9 cellular contexts compared by ENCODE assay signal in the genomic region with DNA sequence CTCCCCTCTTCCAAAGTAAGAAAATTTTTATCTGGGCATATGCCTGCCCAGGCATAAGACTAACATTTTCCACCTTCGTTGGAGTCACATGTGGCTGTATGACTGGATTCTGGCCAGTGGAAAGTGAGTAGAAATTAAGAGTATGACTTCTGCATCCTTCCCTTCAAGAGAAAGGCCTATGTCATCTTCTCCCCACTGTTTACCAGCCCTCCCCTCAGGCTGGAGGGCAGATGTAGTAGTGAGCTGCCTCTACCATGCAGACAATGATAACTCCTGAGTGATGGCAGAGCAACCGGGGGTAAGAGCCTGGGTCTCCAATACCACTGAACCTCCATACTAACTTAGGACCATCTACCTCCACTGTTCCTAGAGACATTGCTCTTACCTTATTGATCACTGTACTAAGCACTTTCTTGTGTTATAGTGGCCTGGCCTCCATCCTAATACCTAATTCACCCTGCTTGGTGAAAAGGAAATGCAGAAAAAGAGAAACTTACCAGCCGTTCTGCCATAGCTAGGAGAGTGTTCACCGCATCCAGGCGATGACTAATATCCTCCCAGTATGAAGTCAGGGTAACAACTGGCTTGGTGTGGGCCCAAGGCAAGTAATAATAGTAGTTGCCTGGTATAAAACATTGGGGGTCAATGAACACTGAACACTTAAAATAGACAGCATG.
A peak's percentile ranks its signal among the peaks of the same experiment; 100 is the strongest.
DNase-seq lines count a peak whose midpoint lies in the region; ATAC-seq and TF ChIP-seq lines count a peak whose summit lies in the region.
"Had no signal": no experiment of that assay in that cellular context is flagged by ENCODE, and none has a peak within 500 bp of the region (broad histone marks: within the 10 kb centered on the region; RNA-seq: fewer than 3 reads in every experiment).

No MANE protein-coding gene starts in this region.

- no peak for TF ChIP-seq POLR2A in spleen (IDR thresholded peaks at IDR 0.05)

- 24% methylated on average over 5 of the region's 5 CpGs for WGBS in aorta, 2 donors
- 69 to 79% (median 74%) methylated on average over 5 of the region's 5 CpGs for WGBS in spleen, 5 donors

- H3K27me3 ChIP-seq in aorta (ENCODE audit: control insufficient read depth in 1 of 2, insufficient read depth in 2 of 2, low read length in 1 of 2) (no peaks in the 10 kb centered on the region), spleen (replicated peaks in 1 of 7) (no peaks in the 10 kb centered on the region)

- H3K4me3 ChIP-seq in aorta (ENCODE audit: low read length in 2 of 2): no peak overlapping the region
- no peak overlapping the region for H3K4me3 ChIP-seq in spleen

- H3K4me1 ChIP-seq in aorta (ENCODE audit: control insufficient read depth in 1 of 2, insufficient read depth in 2 of 2, low read length in 2 of 2) (peaks cover 7 to 9% of the 10 kb centered on the region in 2 donors), spleen (peaks cover 0 to 22% (median 3%) of the 10 kb centered on the region in 6 donors)

- no peak for TF ChIP-seq CTCF in spleen (IDR thresholded peaks at IDR 0.05 in 8 of 11, conservative IDR thresholded peaks at IDR 0.05 in 3 of 11)

- no peak for ATAC-seq in aorta (ENCODE audit: low FRiP score)
- ATAC-seq in HG03280 (IDR thresholded peaks at IDR 0.05; ENCODE audit: unreplicated experiment): no peak

- intact Hi-C loops in aorta (cut with DNase I): loop anchor here (2.0 to 5.0 kb wide), 3 partner anchors 38 to 118 kb away; a partner anchor contains a TSS
- intact Hi-C loops in spleen (cut with DNase I; ENCODE audit: low total_unique reads): no loop called here

- peaks cover 0 to 6% of the 10 kb centered on the region in 2 donors for H3K36me3 ChIP-seq in aorta (ENCODE audit: control insufficient read depth in 1 of 2, insufficient read depth in 2 of 2, low read length in 1 of 2)
- peaks cover 0 to 15% (median 0%) of the 10 kb centered on the region in 6 donors for H3K36me3 ChIP-seq in spleen

- H3K27ac ChIP-seq in aorta (ENCODE audit: low read depth in 1 of 2, low read length in 2 of 2) (peak overlapping the region; percentile 92 to 99), spleen (peak overlapping the region in 1 of 8 donors; percentile 25)

- no peaks in the 10 kb centered on the region for H3K9me3 ChIP-seq in aorta (ENCODE audit: control insufficient read depth, low read length)
- no peaks in the 10 kb centered on the region for H3K9me3 ChIP-seq in spleen

- DNase-seq in activated T-cell treated with anti-CD3 and anti-CD28 coated beads for 48 hours (ENCODE audit: low read depth) (peak; percentile 29), activated T-cell treated with anti-CD3 and anti-CD28 coated beads for 4 hours (no peak), lung microvascular endothelial cell (ENCODE audit: low read depth in 2 of 2) (peak; percentile 49 to 91), aorta (no peak), RPMI8226 (no peak), spleen (no peak)
- peak; percentile 22 for DNase-seq in activated naive CD4-positive, alpha-beta T cell treated with anti-CD3 and anti-CD28 coated beads, Interleukin-2, amount 50 U/mL, for 16 hours
- DNase-seq: NCI-H1092 treated with DMSO at 0.1 percent for 48 hours had no signal

Comparison
In these comparisons a context has a peak if more than half of its experiments do, and no peak if none do; other contexts are left out.
1. DNase-seq: peak in activated T-cell treated with anti-CD3 and anti-CD28 coated beads for 48 hours (single experiment), activated naive CD4-positive, alpha-beta T cell treated with anti-CD3 and anti-CD28 coated beads, Interleukin-2, amount 50 U/mL, for 16 hours (single experiment) and lung microvascular endothelial cell (2 of 2); none in activated T-cell treated with anti-CD3 and anti-CD28 coated beads for 4 hours (single experiment), aorta (0 of 2), RPMI8226 (single experiment) and spleen (single experiment).